Comparison of ENCODE assay signal across 29 cellular contexts in genomic region chr15:36230741-36231140, GRCh38.
A peak's percentile ranks its signal among the peaks of the same experiment; 100 is the strongest.
DNase-seq lines count a peak whose midpoint lies in the region; TF ChIP-seq lines count a peak whose summit lies in the region.
"Had no signal": no experiment of that assay in that cellular context is flagged by ENCODE, and none has a peak within 500 bp of the region (broad histone marks: within the 10 kb centered on the region; RNA-seq: fewer than 3 reads in every experiment).

No MANE protein-coding gene starts in this region.

- no peak for TF ChIP-seq CTCF in GM13976 (IDR thresholded peaks at IDR 0.05; ENCODE audit: borderline replicate concordance, control extremely low read depth, extremely low read depth, insufficient read depth, missing control alignments)

- no peak overlapping the region for H3K4me3 ChIP-seq in skeletal muscle cell (ENCODE audit: low read depth, low read length)
- H3K4me3 ChIP-seq: adrenal gland, breast epithelium, coronary artery, left lung, skin epidermis, tibial artery had no signal

- in situ Hi-C loops in GM13976 (cut with MboI; ENCODE audit: low sequenced_read_pairs, unreplicated experiment), result no loop called here

- peak; percentile 84 for DNase-seq in DMS114 treated with DMSO at 0.1 percent for 48 hours (lab: John Stamatoyannopoulos, UW; ENCODE audit: unreplicated experiment)
- DNase-seq in M059J (ENCODE audit: low read depth), result peak; percentile 15
- DNase-seq in fibroblast of gingiva (ENCODE audit: low read depth), result peak; percentile 26
- DNase-seq in skeletal muscle cell (ENCODE audit: low read depth), result peak; percentile 14
- DNase-seq in middle frontal gyrus (ENCODE audit: extremely low spot score, low spot score), result no peak
- DNase-seq in GM13976 (ENCODE audit: low spot score), result no peak
- no peak for DNase-seq in NCI-H2029 treated with DMSO at 0.1 percent for 48 hours (lab: John Stamatoyannopoulos, UW)
- DNase-seq in dedifferentiated amniotic fluid mesenchymal stem cell (ENCODE audit: extremely low spot score), result no peak
- DNase-seq: activated CD4-positive, alpha-beta T cell treated with anti-CD3 and anti-CD28 coated beads, Interleukin-2, amount 10 ng/mL, durations not matched to agents 7 days and 5 days; activated naive CD4-positive, alpha-beta T cell; activated T-cell treated with anti-CD3 and anti-CD28 coated beads, Interleukin-2, amount 50 U/mL, for 4 hours; adrenal gland; C1 segment of cervical spinal cord; DMS79 treated with DMSO at 0.1 percent for 48 hours; effector memory CD8-positive, alpha-beta T cell; erythroblast; left lung; NCI-H1048; NCI-H1694; NCI-H2171; NCI-H524; occipital lobe; SHP77; stimulated activated CD8-positive, alpha-beta memory T cell treated with anti-CD3 and anti-CD28 coated beads, Interleukin-4, amount 100 ng/mL, for 48 hours; stimulated activated naive CD8-positive, alpha-beta T cell treated with anti-CD3 and anti-CD28 coated beads, Interleukin-15, amount 100 ng/mL, for 72 hours; tibial artery had no signal

Comparison
In these comparisons a context has a peak if more than half of its experiments do, and no peak if none do; other contexts are left out.
1. DNase-seq: peak in DMS114 treated with DMSO at 0.1 percent for 48 hours (single experiment), M059J (single experiment), fibroblast of gingiva (single experiment) and skeletal muscle cell (single experiment); none in middle frontal gyrus (single experiment), GM13976 (single experiment), NCI-H2029 treated with DMSO at 0.1 percent for 48 hours (single experiment) and dedifferentiated amniotic fluid mesenchymal stem cell (single experiment).